In genomic region chr7:118183586-118184391, GRCh38 we compare ENCODE assay signal across 1 cellular context.
TF ChIP-seq lines count a peak whose summit lies in the region.

Gene LSM8 (plus strand): TSS chr7:118184164. CDS start chr7:118184224, 60 bp downstream.

TF ChIP-seq in HepG2, 621 proteins besides CTCF, POLR2A, EP300 and RAD21 (continued from another document and continues in another):
- peak; percentile 54; the same call in 1 of the 2 replicates for TF ChIP-seq PRDM10 (CRISPR knock-in tag; IDR thresholded peaks at IDR 0.05; ENCODE audit: low read depth)
- peak; percentile 76 for TF ChIP-seq BCL3 (CRISPR knock-in tag; IDR thresholded peaks at IDR 0.05)
- TF ChIP-seq RARA (CRISPR knock-in tag; IDR thresholded peaks at IDR 0.05) = no peak
- no peak for TF ChIP-seq DNMT3B (CRISPR knock-in tag; conservative IDR thresholded peaks at IDR 0.05)
- no peak for TF ChIP-seq ZNF674 (CRISPR knock-in tag; IDR thresholded peaks at IDR 0.05; ENCODE audit: low read depth)
- no peak for TF ChIP-seq PPARG (CRISPR knock-in tag; conservative IDR thresholded peaks at IDR 0.05)
- no peak for TF ChIP-seq KLF12 (CRISPR knock-in tag; IDR thresholded peaks at IDR 0.05; ENCODE audit: borderline replicate concordance)
- no peak for TF ChIP-seq CHD4 (IDR thresholded peaks at IDR 0.05; ENCODE audit: borderline replicate concordance, low read length)
- TF ChIP-seq ZNF687 (CRISPR knock-in tag; IDR thresholded peaks at IDR 0.05) = peak; percentile 88
- TF ChIP-seq ZNF354B (CRISPR knock-in tag; IDR thresholded peaks at IDR 0.05) = no peak
- TF ChIP-seq E2F1 (CRISPR knock-in tag; IDR thresholded peaks at IDR 0.05) = peak; percentile 86
- TF ChIP-seq ZBTB33 (CRISPR knock-in tag; IDR thresholded peaks at IDR 0.05) = no peak; the same call in 1 of the 2 replicates
- no peak for TF ChIP-seq MAFF (IDR thresholded peaks at IDR 0.05; ENCODE audit: low read depth, low read length)
- TF ChIP-seq ZNF788 (CRISPR knock-in tag; IDR thresholded peaks at IDR 0.05; ENCODE audit: borderline replicate concordance) = peak; percentile 80; the same call in 1 of the 2 replicates
- no peak for TF ChIP-seq ZNF552 (CRISPR knock-in tag; IDR thresholded peaks at IDR 0.05; ENCODE audit: borderline replicate concordance)
- TF ChIP-seq ZEB1 (IDR thresholded peaks at IDR 0.05; ENCODE audit: insufficient replicate concordance, low read depth) = no peak
- no peak for TF ChIP-seq MTF1 (CRISPR knock-in tag; IDR thresholded peaks at IDR 0.05)
- no peak for TF ChIP-seq ZNF432 (CRISPR knock-in tag; IDR thresholded peaks at IDR 0.05; ENCODE audit: borderline replicate concordance)
- no peak for TF ChIP-seq ESRRA (CRISPR knock-in tag; IDR thresholded peaks at IDR 0.05; ENCODE audit: low read depth)
- TF ChIP-seq SIN3A (IDR thresholded peaks at IDR 0.05; ENCODE audit: borderline replicate concordance, low read depth, low read length) = peak; percentile 70; the same call in 1 of the 2 replicates
- no peak for TF ChIP-seq CEBPB (IDR thresholded peaks at IDR 0.05; ENCODE audit: borderline replicate concordance, low read depth, low read length)
- TF ChIP-seq USF2 (IDR thresholded peaks at IDR 0.05; ENCODE audit: low read depth, low read length) = no peak
- no peak for TF ChIP-seq USF2 (CRISPR knock-in tag; IDR thresholded peaks at IDR 0.05; ENCODE audit: borderline replicate concordance)
- TF ChIP-seq TIGD3 (CRISPR knock-in tag; IDR thresholded peaks at IDR 0.05; ENCODE audit: borderline replicate concordance) = no peak
- no peak for TF ChIP-seq HNRNPH1 (optimal IDR thresholded peaks at IDR 0.05; ENCODE audit: low read depth, low read length)
- TF ChIP-seq ZNF652 (CRISPR knock-in tag; IDR thresholded peaks at IDR 0.05; ENCODE audit: borderline replicate concordance, low read depth) = no peak
- peak; percentile 89 for TF ChIP-seq YEATS4 (CRISPR knock-in tag; IDR thresholded peaks at IDR 0.05; ENCODE audit: borderline replicate concordance)
- no peak for TF ChIP-seq SRF (IDR thresholded peaks at IDR 0.05; ENCODE audit: low read depth, low read length)
- TF ChIP-seq ZNF343 (CRISPR knock-in tag; IDR thresholded peaks at IDR 0.05) = no peak
- no peak for TF ChIP-seq SP140L (CRISPR knock-in tag; IDR thresholded peaks at IDR 0.05; ENCODE audit: borderline replicate concordance)
- TF ChIP-seq KLF16 (CRISPR knock-in tag; IDR thresholded peaks at IDR 0.05) = peak in 1 of 2 experiments; percentile 92; a peak in 2 of 4 replicates
- no peak for TF ChIP-seq SNRNP70 (IDR thresholded peaks at IDR 0.05; ENCODE audit: low read depth, low read length)
- peak; percentile 72; the same call in 1 of the 2 replicates for TF ChIP-seq ZNF335 (CRISPR knock-in tag; IDR thresholded peaks at IDR 0.05)
- no peak for TF ChIP-seq DPF2 (CRISPR knock-in tag; IDR thresholded peaks at IDR 0.05; ENCODE audit: borderline replicate concordance, low read depth)
- TF ChIP-seq MIER2 (CRISPR knock-in tag; IDR thresholded peaks at IDR 0.05) = peak; percentile 57; the same call in 1 of the 2 replicates
- TF ChIP-seq HNF1A (IDR thresholded peaks at IDR 0.05; ENCODE audit: low read depth) = no peak
- peak; percentile 19; the same call in 1 of the 2 replicates for TF ChIP-seq HNF1A (CRISPR knock-in tag; IDR thresholded peaks at IDR 0.05; ENCODE audit: borderline replicate concordance)
- peak; percentile 96 for TF ChIP-seq SAP130 (CRISPR knock-in tag; IDR thresholded peaks at IDR 0.05; ENCODE audit: low read depth)
